ENCODE assay signal across 8 cellular contexts in the genomic region with DNA sequence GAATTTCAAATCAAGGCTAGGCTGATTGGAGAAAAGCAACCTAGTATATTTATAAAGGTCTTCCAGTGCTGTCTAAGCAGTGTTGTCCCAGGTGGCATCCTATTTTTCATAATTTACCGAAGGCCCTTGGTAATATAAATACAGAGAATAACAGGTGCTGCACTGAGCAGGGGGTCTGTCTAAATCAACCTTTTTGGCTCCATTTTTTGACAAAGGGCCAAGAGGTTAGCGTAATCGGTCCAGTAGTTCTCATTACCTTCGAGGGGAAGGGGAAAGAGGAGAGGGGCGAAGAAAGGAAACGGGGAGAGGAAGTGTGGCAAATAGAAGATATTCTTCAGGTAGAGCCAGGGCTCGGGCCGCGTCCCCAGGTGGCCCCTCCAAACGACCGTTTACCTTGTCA. TPM values are rescaled to one million over a fixed set of nuclear protein-coding genes. Genes with fewer than 3 reads are reported as not detected.
A peak's percentile ranks its signal among the peaks of the same experiment; 100 is the strongest.
DNase-seq lines count a peak whose midpoint lies in the region; ATAC-seq, FAIRE-seq and TF ChIP-seq lines count a peak whose summit lies in the region.

No MANE protein-coding gene starts in this region.

- H3K27ac ChIP-seq in 22Rv1 (peak overlapping the region; percentile 97), astrocyte (ENCODE audit: low read depth, low read length) (peak overlapping the region; percentile 96), layer of hippocampus (ENCODE audit: low read depth, low read length) (peak overlapping the region; percentile 65), thoracic aorta (peak overlapping the region; percentile 90 to 95)

- H3K36me3 Mint-ChIP-seq in astrocyte (ENCODE audit: low read depth, unreplicated experiment) = no peaks in the 10 kb centered on the region

- no peaks in the 10 kb centered on the region for H3K9me3 ChIP-seq in astrocyte (ENCODE audit: insufficient read depth, low read depth, low read length)
- H3K9me3 ChIP-seq in thoracic aorta = no peaks in the 10 kb centered on the region

- H3K27me3 ChIP-seq in astrocyte (ENCODE audit: insufficient read depth, low read length) (no peaks in the 10 kb centered on the region), layer of hippocampus (ENCODE audit: control insufficient read depth, insufficient read depth, low read length) (no peaks in the 10 kb centered on the region), thoracic aorta (replicated peaks; ENCODE audit: insufficient read depth) (no peaks in the 10 kb centered on the region)

- peak overlapping the region; percentile 95 for H3K27ac Mint-ChIP-seq in astrocyte (ENCODE audit: unreplicated experiment)

- no peaks in the 10 kb centered on the region for H3K27me3 Mint-ChIP-seq in astrocyte (ENCODE audit: low read depth, unreplicated experiment)

- H3K9ac ChIP-seq in astrocyte (ENCODE audit: low read length) = peak overlapping the region; percentile 94

- peak overlapping the region; percentile 72 for H2AFZ ChIP-seq in astrocyte (ENCODE audit: low read depth, low read length)

- no peak for DNase-seq in Jurkat, Clone E6-1 (ENCODE audit: low read depth, low spot score)
- no peak for DNase-seq in astrocyte (ENCODE audit: low read depth)
- no peak for DNase-seq in thoracic aorta (ENCODE audit: low spot score)
- DNase-seq in amniotic stem cell (lab: John Stamatoyannopoulos, UW) = no peak
- no peak for DNase-seq in central memory CD4-positive, alpha-beta T cell

- H3K4me3 Mint-ChIP-seq in astrocyte (ENCODE audit: unreplicated experiment) = peak overlapping the region; percentile 98

- H4K20me1 ChIP-seq in astrocyte (ENCODE audit: insufficient read depth, low read length) = peaks cover 30% of the 10 kb centered on the region

- peak overlapping the region; percentile 97 for H3K4me3 ChIP-seq in Jurkat, Clone E6-1 (ENCODE audit: low read length)
- peak overlapping the region; percentile 74 for H3K4me3 ChIP-seq in astrocyte (ENCODE audit: insufficient read depth, low read depth, low read length)
- peak overlapping the region; percentile 88 for H3K4me3 ChIP-seq in thoracic aorta

- FAIRE-seq in astrocyte (lab: Jason Lieb, UNC) = no peak

- H3K36me3 ChIP-seq in astrocyte (ENCODE audit: insufficient read depth, low read length) (no peaks in the 10 kb centered on the region), thoracic aorta (no peaks in the 10 kb centered on the region)

- H3K9me3 Mint-ChIP-seq in astrocyte (ENCODE audit: unreplicated experiment) = no peaks in the 10 kb centered on the region

- H3K79me2 ChIP-seq in astrocyte (ENCODE audit: insufficient read depth, low read length) = peaks cover 50% of the 10 kb centered on the region

- peaks cover 12% of the 10 kb centered on the region for H3K4me1 Mint-ChIP-seq in astrocyte (ENCODE audit: low read depth, unreplicated experiment)

- no peak for TF ChIP-seq CTCF in 22Rv1 (IDR thresholded peaks at IDR 0.05)
- TF ChIP-seq CTCF in astrocyte (IDR thresholded peaks at IDR 0.05; ENCODE audit: insufficient read depth, low read depth, low read length) = no peak
- TF ChIP-seq CTCF in thoracic aorta (IDR thresholded peaks at IDR 0.05) = no peak

- ATAC-seq in GM18511 (IDR thresholded peaks at IDR 0.05; ENCODE audit: unreplicated experiment) = peak; percentile 3
- no peak for ATAC-seq in thoracic aorta (ENCODE audit: insufficient number of reproducible peaks, low FRiP score, low read depth)

- H3K4me1 ChIP-seq in astrocyte (ENCODE audit: insufficient read depth, low read length) (peaks cover 5% of the 10 kb centered on the region), thoracic aorta (ENCODE audit: control insufficient read depth in 1 of 2, low read depth in 2 of 2) (peaks cover 4 to 37% of the 10 kb centered on the region in 2 donors)

- H3K4me2 ChIP-seq in astrocyte (ENCODE audit: low read length) = peak overlapping the region; percentile 90

RNA-seq across cellular contexts. Expression of a gene that starts 0.8 kb away (rescaled TPM):
- polyA plus RNA-seq in Jurkat, Clone E6-1 (2012; ENCODE audit: insufficient read depth, insufficient read length) = 16.3 TPM
- total RNA-seq in astrocyte = 24.9 and 28.3 TPM in 2 replicates
- 10 to 100 TPM; 33.3 to 45.3 TPM for total RNA-seq in thoracic aorta

RNA-seq across cellular contexts. Expression of a gene that starts 37.2 kb away (rescaled TPM):
- not detected for polyA plus RNA-seq in Jurkat, Clone E6-1 (2012; ENCODE audit: insufficient read depth, insufficient read length)
- total RNA-seq in astrocyte (0.10 TPM in 1 of 2 replicates, not detected in the other), thoracic aorta (1 to 10 TPM in 1 of 2 donors, under 1 TPM in 1; 0.81 to 1.1 TPM)
